1 cellular context compared by ENCODE assay signal in genomic region chr4:185165605-185166063, GRCh38.
TF ChIP-seq lines count a peak whose summit lies in the region.

No MANE protein-coding gene starts in this region.

TF ChIP-seq in K562, 482 proteins besides CTCF, POLR2A, EP300 and RAD21 (continued from another document):
- no peak for TF ChIP-seq E4F1 (CRISPR knock-in tag; IDR thresholded peaks at IDR 0.05; ENCODE audit: borderline replicate concordance)
